ENCODE assay signal across 8 cellular contexts in the genomic region with DNA sequence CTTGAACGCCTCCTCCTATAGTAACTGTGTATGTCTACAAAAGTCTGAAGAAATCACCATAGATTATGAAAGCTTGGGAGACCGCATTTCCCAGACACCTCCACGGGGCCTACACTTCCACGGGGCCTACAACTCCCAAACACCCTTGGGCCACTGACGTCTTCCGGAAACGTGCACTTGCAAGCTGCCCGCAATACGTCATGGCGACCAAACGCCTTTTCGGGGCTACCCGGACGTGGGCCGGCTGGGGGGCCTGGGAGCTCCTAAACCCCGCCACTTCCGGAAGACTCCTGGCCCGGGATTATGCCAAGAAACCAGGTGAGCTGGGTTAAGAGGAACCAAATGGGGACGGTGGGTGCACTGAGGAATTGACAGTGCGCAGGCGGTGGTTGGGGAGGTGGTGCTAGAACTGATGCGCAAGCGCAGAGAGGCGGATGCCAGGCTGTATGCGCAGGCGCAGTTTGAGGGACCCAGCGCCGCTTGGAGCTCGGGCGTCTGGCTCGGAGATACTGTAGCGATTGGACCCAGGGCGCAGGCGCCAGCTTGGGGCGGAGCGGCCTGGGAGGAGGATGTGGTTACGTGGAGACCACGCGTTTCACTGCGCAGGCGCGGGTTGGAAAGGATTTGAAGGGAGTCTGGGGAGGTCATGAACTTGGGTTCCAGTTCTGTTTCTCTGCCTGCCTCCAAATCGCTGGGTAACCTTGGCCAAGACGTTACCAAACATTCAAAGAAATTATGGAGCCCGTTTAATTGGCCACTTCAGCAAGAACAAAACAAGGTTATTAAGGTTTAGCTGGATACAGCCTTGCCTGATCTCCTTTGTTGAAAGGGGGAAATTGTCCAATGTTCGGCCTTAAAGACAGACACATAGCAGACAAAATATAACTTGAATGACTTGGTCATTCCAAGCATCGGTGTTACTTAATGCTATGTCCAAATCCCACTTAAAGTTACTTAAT. TPM values are rescaled to one million over a fixed set of nuclear protein-coding genes. Genes with fewer than 3 reads are reported as not detected.
A peak's percentile ranks its signal among the peaks of the same experiment; 100 is the strongest.
DNase-seq lines count a peak whose midpoint lies in the region; ATAC-seq and TF ChIP-seq lines count a peak whose summit lies in the region.

A gene (plus strand): TSS at position 182 of the 959 bp plus-strand sequence. CDS start 19 bp downstream, at position 201.

- peak; percentile 88 for ATAC-seq in activated T-helper 17 cell treated with anti-CD3 and anti-CD28 coated beads, Interleukin-2, amount 50 U/mL, for 72 hours (replicated peaks)
- ATAC-seq in naive thymus-derived CD8-positive, alpha-beta T cell: peak; percentile 84 to 86

- H4K20me1 ChIP-seq in fibroblast of lung (ENCODE audit: control insufficient read depth, extremely low read depth, insufficient read depth, low read length): no peaks in the 10 kb centered on the region

- H3K9ac ChIP-seq in fibroblast of lung (ENCODE audit: insufficient read depth, low read length): peak within 1 kb of the TSS; percentile 88

- H3K27me3 Mint-ChIP-seq in activated T-helper 17 cell treated with anti-CD3 and anti-CD28 coated beads, Interleukin-2, amount 50 U/mL, for 72 hours: no peaks in the 10 kb centered on the region
- H3K27me3 Mint-ChIP-seq in naive thymus-derived CD8-positive, alpha-beta T cell: peaks cover 0 to 4% (median 0%) of the 10 kb centered on the region in 5 donors

- H3K4me3 Mint-ChIP-seq in activated T-helper 17 cell treated with anti-CD3 and anti-CD28 coated beads, Interleukin-2, amount 50 U/mL, for 72 hours: peak within 1 kb of the TSS; percentile 99
- peak within 1 kb of the TSS; percentile 97 to 100 (median 98) for H3K4me3 Mint-ChIP-seq in naive thymus-derived CD8-positive, alpha-beta T cell

- H3K9me3 ChIP-seq in fibroblast of lung (ENCODE audit: control insufficient read depth, insufficient read depth, low read depth, low read length): no peaks in the 10 kb centered on the region

- H3K36me3 Mint-ChIP-seq in activated T-helper 17 cell treated with anti-CD3 and anti-CD28 coated beads, Interleukin-2, amount 50 U/mL, for 72 hours (ENCODE audit: low read depth): peaks cover 58% of the 10 kb centered on the region
- peaks cover 0 to 32% (median 9%) of the 10 kb centered on the region in 3 donors for H3K36me3 Mint-ChIP-seq in naive thymus-derived CD8-positive, alpha-beta T cell

- DNase-seq in Daoy (ENCODE audit: low read depth): peak; percentile 100
- DNase-seq in GOT3 (lab: John Stamatoyannopoulos, UW): peak; percentile 98
- peak; percentile 97 for DNase-seq in LNCaP clone FGC (ENCODE audit: low read depth)
- DNase-seq in RWPE1 (ENCODE audit: low spot score): peak; percentile 99
- peak; percentile 99 for DNase-seq in fibroblast of lung (ENCODE audit: low read depth in 2 of 2)
- peak; percentile 97 to 100 (median 100) for DNase-seq in naive thymus-derived CD8-positive, alpha-beta T cell
- peak; percentile 97 to 100 (median 99) for DNase-seq in stimulated activated naive CD4-positive, alpha-beta T cell (lab: John Stamatoyannopoulos, UW)

- peak within 1 kb of the TSS; percentile 65 for H2AFZ ChIP-seq in fibroblast of lung (ENCODE audit: low read length)

- H3K4me3 ChIP-seq in LNCaP clone FGC (ENCODE audit: low read depth, low read length): peak within 1 kb of the TSS; percentile 78
- H3K4me3 ChIP-seq in fibroblast of lung (replicated peaks in 1 of 4; ENCODE audit: control extremely low read depth in 1 of 4, insufficient read depth in 1 of 4, low read depth in 3 of 4, low read length in 4 of 4): peak within 1 kb of the TSS; percentile 88 to 99 (median 96)

- peaks cover 3% of the 10 kb centered on the region for H3K36me3 ChIP-seq in fibroblast of lung (ENCODE audit: control insufficient read depth, insufficient read depth, low read length)

- no peak for TF ChIP-seq CTCF in LNCaP clone FGC (IDR thresholded peaks at IDR 0.05; ENCODE audit: control insufficient read depth, extremely low read depth, insufficient read depth)
- no peak for TF ChIP-seq CTCF in RWPE1 (conservative IDR thresholded peaks at IDR 0.05; ENCODE audit: low read depth)
- no peak for TF ChIP-seq CTCF in fibroblast of lung (conservative IDR thresholded peaks at IDR 0.05 in 1 of 2, IDR thresholded peaks at IDR 0.05 in 1 of 2; ENCODE audit: low read depth in 1 of 2, low read length in 2 of 2)

- H3K4me2 ChIP-seq in fibroblast of lung (ENCODE audit: extremely low read depth, insufficient read depth, low read length): peak within 1 kb of the TSS; percentile 89

- POLR2A ChIA-PET in RWPE1 (lab: Yijun Ruan, JAX; ENCODE audit: low non-redundant PET): interaction anchor here (0.5 to 0.6 kb wide), 3 partner anchors 20 to 295 kb away, joined by 3 to 5 read pairs (median 3); no protein-coding TSS in a partner anchor
- POLR2A ChIA-PET in naive thymus-derived CD8-positive, alpha-beta T cell (lab: Charles Lee): interaction anchor here (0.5 to 4.4 kb wide), 38 partner anchors 10 to 1917 kb away, joined by 3 to 57 read pairs (median 4); a partner anchor contains a TSS

- peaks cover 13% of the 10 kb centered on the region for H3K4me1 Mint-ChIP-seq in activated T-helper 17 cell treated with anti-CD3 and anti-CD28 coated beads, Interleukin-2, amount 50 U/mL, for 72 hours
- H3K4me1 Mint-ChIP-seq in naive thymus-derived CD8-positive, alpha-beta T cell: peaks cover 19 to 58% (median 48%) of the 10 kb centered on the region in 4 donors

- H3K79me2 ChIP-seq in fibroblast of lung (ENCODE audit: control insufficient read depth, insufficient read depth, low read length): peaks cover 9% of the 10 kb centered on the region

- peak within 1 kb of the TSS; percentile 100 for H3K27ac Mint-ChIP-seq in activated T-helper 17 cell treated with anti-CD3 and anti-CD28 coated beads, Interleukin-2, amount 50 U/mL, for 72 hours
- H3K27ac Mint-ChIP-seq in naive thymus-derived CD8-positive, alpha-beta T cell: peak within 1 kb of the TSS; percentile 100

- H3K9me3 Mint-ChIP-seq in activated T-helper 17 cell treated with anti-CD3 and anti-CD28 coated beads, Interleukin-2, amount 50 U/mL, for 72 hours: no peaks in the 10 kb centered on the region
- no peaks in the 10 kb centered on the region for H3K9me3 Mint-ChIP-seq in naive thymus-derived CD8-positive, alpha-beta T cell

- peaks cover 2% of the 10 kb centered on the region for H3K4me1 ChIP-seq in fibroblast of lung (ENCODE audit: control insufficient read depth, extremely low read depth, insufficient read depth, low read length)

- H3K27me3 ChIP-seq in fibroblast of lung (ENCODE audit: control insufficient read depth, insufficient read depth, low read length): no peaks in the 10 kb centered on the region

- H3K27ac ChIP-seq in RWPE1 (peak within 1 kb of the TSS; percentile 96), fibroblast of lung (ENCODE audit: insufficient read depth, low read length) (peak within 1 kb of the TSS; percentile 97)

- CTCF ChIA-PET in RWPE1 (lab: Yijun Ruan, JAX): interaction anchor here (0.7 to 0.8 kb wide), 2 partner anchors 142 to 225 kb away, joined by 3 to 6 read pairs; no protein-coding TSS in a partner anchor

RNA-seq across cellular contexts. Expression of the gene that starts here (rescaled TPM):
- 140 and 153 TPM in 2 replicates for total RNA-seq in Daoy (2014; rRNA removed; shearing (Covaris generic))
- total RNA-seq in activated T-helper 17 cell treated with anti-CD3 and anti-CD28 coated beads, Interleukin-2, amount 50 U/mL, for 72 hours: 10 to 100 TPM; 25.5 to 57.2 TPM
- total RNA-seq in fibroblast of lung: 42.6 and 45.4 TPM in 2 replicates
- 29.7 and 32.5 TPM in 2 replicates for polyA plus RNA-seq in fibroblast of lung
- polyA plus RNA-seq in fibroblast of lung (2012): 48.7 and 68.2 TPM in 2 replicates
- polyA minus RNA-seq in fibroblast of lung (ENCODE audit: low replicate concordance): 6.5 and 13.5 TPM in 2 replicates
- 10 to 100 TPM; 51.6 to 51.9 TPM for total RNA-seq in naive thymus-derived CD8-positive, alpha-beta T cell
- 100 to 1,000 TPM in 2 of 3 donors, 10 to 100 TPM in 1; 92.5 to 168 (median 120) TPM for polyA plus RNA-seq in naive thymus-derived CD8-positive, alpha-beta T cell

Comparison
In these comparisons a context has a peak if more than half of its experiments do, and no peak if none do; other contexts are left out.
1. Peak in every context shown above with its lines: DNase-seq, ATAC-seq, H3K4me3 ChIP-seq and H3K27ac ChIP-seq.